ENCODE assay signal across 13 cellular contexts in genomic region chr7:47470567-47471357, GRCh38.
DNase-seq lines count a peak whose midpoint lies in the region; TF ChIP-seq lines count a peak whose summit lies in the region.
"Had no signal": no experiment of that assay in that cellular context is flagged by ENCODE, and none has a peak within 500 bp of the region (broad histone marks: within the 10 kb centered on the region; RNA-seq: fewer than 3 reads in every experiment).

No MANE protein-coding gene starts in this region.

- peak overlapping the region; percentile 92 for H3K27ac Mint-ChIP-seq in type B pancreatic cell
- H3K27ac Mint-ChIP-seq: T-helper 1 cell treated with Interleukin-12 subunit alpha and Interleukin-12 subunit beta and Interleukin-4 antibody, amounts not matched to agents 30 μg/mL and 1 μg/mL, for 36 hours had no signal

- H3K27me3 ChIP-seq in liver (ENCODE audit: control insufficient read depth in 4 of 4, insufficient read depth in 4 of 4, low read length in 3 of 4), result no peaks in the 10 kb centered on the region
- H3K27me3 ChIP-seq in esophagus squamous epithelium, result no peaks in the 10 kb centered on the region

- H3K4me1 ChIP-seq in liver (ENCODE audit: control insufficient read depth in 4 of 4, insufficient read depth in 4 of 4, low read length in 3 of 4) (peaks cover 17 to 69% (median 29%) of the 10 kb centered on the region in 4 donors), esophagus squamous epithelium (peaks cover 7 to 11% (median 9%) of the 10 kb centered on the region in 3 donors)

- intact Hi-C loops in esophagus squamous epithelium (cut with DNase I), result no loop called here

- peak; percentile 90 for DNase-seq in NCI-H1092 treated with DMSO at 0.1 percent for 48 hours (lab: John Stamatoyannopoulos, UW)
- peak; percentile 33 for DNase-seq in SHP77 treated with DMSO at 0.1 percent for 48 hours (lab: John Stamatoyannopoulos, UW)
- DNase-seq in type B pancreatic cell (ENCODE audit: extremely low spot score, unreplicated experiment), result no peak
- DNase-seq in esophagus squamous epithelium (lab: John Stamatoyannopoulos, UW), result no peak
- DNase-seq in effector CD4-positive, alpha-beta T cell, result no peak
- no peak for DNase-seq in central memory CD4-positive, alpha-beta T cell
- no peak for DNase-seq in GM19240 (ENCODE audit: insufficient read length, low spot score)
- DNase-seq: cortex of kidney; MV-4-11; stimulated activated naive CD8-positive, alpha-beta T cell treated with anti-CD3 and anti-CD28 coated beads, Interleukin-15, Interleukin-2, amounts not matched to agents 100 U/mL and 50 U/mL, for 24 hours had no signal

- WGBS in liver, result 27% methylated on average over 13 of the region's 13 CpGs
- 73 to 76% methylated on average over 9 to 11 of the region's 13 CpGs for WGBS in esophagus squamous epithelium, 2 donors

- peaks cover 39% of the 10 kb centered on the region for H3K4me1 Mint-ChIP-seq in type B pancreatic cell (ENCODE audit: unreplicated experiment)

- H3K4me3 ChIP-seq in liver (ENCODE audit: low read depth in 1 of 3, low read length in 3 of 3) (peak overlapping the region; percentile 47 to 77 (median 69)), esophagus squamous epithelium (no peak overlapping the region)
- H3K4me3 ChIP-seq: skin epidermis had no signal

- TF ChIP-seq CTCF in liver (IDR thresholded peaks at IDR 0.05; ENCODE audit: low read depth, low read length, missing input control), result no peak
- TF ChIP-seq CTCF in type B pancreatic cell (conservative IDR thresholded peaks at IDR 0.05), result no peak
- no peak for TF ChIP-seq CTCF in esophagus squamous epithelium (IDR thresholded peaks at IDR 0.05)

- TF ChIP-seq POLR2A in esophagus squamous epithelium (IDR thresholded peaks at IDR 0.05), result no peak

- H3K4me3 Mint-ChIP-seq in type B pancreatic cell, result peak overlapping the region; percentile 68
- H3K4me3 Mint-ChIP-seq: T-helper 1 cell treated with Interleukin-12 subunit alpha and Interleukin-12 subunit beta and Interleukin-4 antibody, amounts not matched to agents 30 μg/mL and 1 μg/mL, for 36 hours had no signal

- H3K27ac ChIP-seq in liver (ENCODE audit: low read depth in 1 of 2, low read length in 2 of 2) (peak overlapping the region; percentile 78 to 83), esophagus squamous epithelium (no peak overlapping the region)

- H3K9ac ChIP-seq in liver (ENCODE audit: low read depth in 1 of 2, low read length in 2 of 2), result peak overlapping the region in 1 of 2 donors; percentile 67

- no peaks in the 10 kb centered on the region for H3K9me3 Mint-ChIP-seq in type B pancreatic cell
- H3K9me3 Mint-ChIP-seq: T-helper 1 cell treated with Interleukin-12 subunit alpha and Interleukin-12 subunit beta and Interleukin-4 antibody, amounts not matched to agents 30 μg/mL and 1 μg/mL, for 36 hours had no signal

- H3K36me3 Mint-ChIP-seq in type B pancreatic cell, result peaks cover 15% of the 10 kb centered on the region

- peaks cover 0 to 3% (median 1%) of the 10 kb centered on the region in 4 donors for H3K36me3 ChIP-seq in liver (ENCODE audit: control insufficient read depth in 4 of 4, insufficient read depth in 3 of 4, low read depth in 1 of 4, low read length in 3 of 4)
- H3K36me3 ChIP-seq in esophagus squamous epithelium, result no peaks in the 10 kb centered on the region

- no peaks in the 10 kb centered on the region for H3K27me3 Mint-ChIP-seq in type B pancreatic cell

- TF ChIP-seq RAD21 in liver (IDR thresholded peaks at IDR 0.05), result peak; percentile 18 to 31

- H3K9me3 ChIP-seq in liver (ENCODE audit: control insufficient read depth in 4 of 4, low read length in 3 of 4) (no peaks in the 10 kb centered on the region), esophagus squamous epithelium (no peaks in the 10 kb centered on the region)

TF ChIP-seq in liver, 16 proteins besides CTCF, POLR2A, EP300 and RAD21:
- peak; percentile 82 for TF ChIP-seq HNF4G (IDR thresholded peaks at IDR 0.05)
- TF ChIP-seq, protein P1, sequence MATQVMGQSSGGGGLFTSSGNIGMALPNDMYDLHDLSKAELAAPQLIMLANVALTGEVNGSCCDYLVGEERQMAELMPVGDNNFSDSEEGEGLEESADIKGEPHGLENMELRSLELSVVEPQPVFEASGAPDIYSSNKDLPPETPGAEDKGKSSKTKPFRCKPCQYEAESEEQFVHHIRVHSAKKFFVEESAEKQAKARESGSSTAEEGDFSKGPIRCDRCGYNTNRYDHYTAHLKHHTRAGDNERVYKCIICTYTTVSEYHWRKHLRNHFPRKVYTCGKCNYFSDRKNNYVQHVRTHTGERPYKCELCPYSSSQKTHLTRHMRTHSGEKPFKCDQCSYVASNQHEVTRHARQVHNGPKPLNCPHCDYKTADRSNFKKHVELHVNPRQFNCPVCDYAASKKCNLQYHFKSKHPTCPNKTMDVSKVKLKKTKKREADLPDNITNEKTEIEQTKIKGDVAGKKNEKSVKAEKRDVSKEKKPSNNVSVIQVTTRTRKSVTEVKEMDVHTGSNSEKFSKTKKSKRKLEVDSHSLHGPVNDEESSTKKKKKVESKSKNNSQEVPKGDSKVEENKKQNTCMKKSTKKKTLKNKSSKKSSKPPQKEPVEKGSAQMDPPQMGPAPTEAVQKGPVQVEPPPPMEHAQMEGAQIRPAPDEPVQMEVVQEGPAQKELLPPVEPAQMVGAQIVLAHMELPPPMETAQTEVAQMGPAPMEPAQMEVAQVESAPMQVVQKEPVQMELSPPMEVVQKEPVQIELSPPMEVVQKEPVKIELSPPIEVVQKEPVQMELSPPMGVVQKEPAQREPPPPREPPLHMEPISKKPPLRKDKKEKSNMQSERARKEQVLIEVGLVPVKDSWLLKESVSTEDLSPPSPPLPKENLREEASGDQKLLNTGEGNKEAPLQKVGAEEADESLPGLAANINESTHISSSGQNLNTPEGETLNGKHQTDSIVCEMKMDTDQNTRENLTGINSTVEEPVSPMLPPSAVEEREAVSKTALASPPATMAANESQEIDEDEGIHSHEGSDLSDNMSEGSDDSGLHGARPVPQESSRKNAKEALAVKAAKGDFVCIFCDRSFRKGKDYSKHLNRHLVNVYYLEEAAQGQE (IDR thresholded peaks at IDR 0.05), result peak; percentile 42
- peak; percentile 29 for TF ChIP-seq ZBTB33 (IDR thresholded peaks at IDR 0.05)
- peak; percentile 48 to 74 for TF ChIP-seq JUND (IDR thresholded peaks at IDR 0.05)
- TF ChIP-seq TAF1 (conservative IDR thresholded peaks at IDR 0.05), result peak; percentile 48
- TF ChIP-seq GABPA (IDR thresholded peaks at IDR 0.05 in 1 of 2, conservative IDR thresholded peaks at IDR 0.05 in 1 of 2), result no peak
- TF ChIP-seq YY1 (IDR thresholded peaks at IDR 0.05), result peak; percentile 35
- TF ChIP-seq, protein P2, sequence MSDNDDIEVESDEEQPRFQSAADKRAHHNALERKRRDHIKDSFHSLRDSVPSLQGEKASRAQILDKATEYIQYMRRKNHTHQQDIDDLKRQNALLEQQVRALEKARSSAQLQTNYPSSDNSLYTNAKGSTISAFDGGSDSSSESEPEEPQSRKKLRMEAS (IDR thresholded peaks at IDR 0.05), result peak; percentile 64
- peak; percentile 61 for TF ChIP-seq ATF3 (IDR thresholded peaks at IDR 0.05)
- peak; percentile 86 to 90 for TF ChIP-seq RXRA (IDR thresholded peaks at IDR 0.05)
- TF ChIP-seq FOXA2 (IDR thresholded peaks at IDR 0.05), result peak; percentile 52
- TF ChIP-seq SP1 (IDR thresholded peaks at IDR 0.05), result peak; percentile 96
- peak; percentile 93 to 97 for TF ChIP-seq EGR1 (IDR thresholded peaks at IDR 0.05; ENCODE audit: low read depth in 2 of 2)
- peak; percentile 42 for TF ChIP-seq NR2F2 (IDR thresholded peaks at IDR 0.05)
- TF ChIP-seq FOXA1 (IDR thresholded peaks at IDR 0.05), result peak; percentile 17
- peak; percentile 89 to 93 for TF ChIP-seq HNF4A (conservative IDR thresholded peaks at IDR 0.05)

Comparison
In these comparisons a context has a peak if more than half of its experiments do, and no peak if none do; other contexts are left out.
1. DNase-seq: peak in NCI-H1092 treated with DMSO at 0.1 percent for 48 hours (single experiment) and SHP77 treated with DMSO at 0.1 percent for 48 hours (single experiment); none in type B pancreatic cell (single experiment), esophagus squamous epithelium (single experiment), effector CD4-positive, alpha-beta T cell (single experiment), central memory CD4-positive, alpha-beta T cell (single experiment) and GM19240 (single experiment).
2. H3K27ac ChIP-seq: peak in liver (2 of 2); none in esophagus squamous epithelium (0 of 4).
3. H3K4me3 ChIP-seq: peak in liver (3 of 3); none in esophagus squamous epithelium (0 of 4).